ENCODE assay signal across 8 cellular contexts in the genomic region with DNA sequence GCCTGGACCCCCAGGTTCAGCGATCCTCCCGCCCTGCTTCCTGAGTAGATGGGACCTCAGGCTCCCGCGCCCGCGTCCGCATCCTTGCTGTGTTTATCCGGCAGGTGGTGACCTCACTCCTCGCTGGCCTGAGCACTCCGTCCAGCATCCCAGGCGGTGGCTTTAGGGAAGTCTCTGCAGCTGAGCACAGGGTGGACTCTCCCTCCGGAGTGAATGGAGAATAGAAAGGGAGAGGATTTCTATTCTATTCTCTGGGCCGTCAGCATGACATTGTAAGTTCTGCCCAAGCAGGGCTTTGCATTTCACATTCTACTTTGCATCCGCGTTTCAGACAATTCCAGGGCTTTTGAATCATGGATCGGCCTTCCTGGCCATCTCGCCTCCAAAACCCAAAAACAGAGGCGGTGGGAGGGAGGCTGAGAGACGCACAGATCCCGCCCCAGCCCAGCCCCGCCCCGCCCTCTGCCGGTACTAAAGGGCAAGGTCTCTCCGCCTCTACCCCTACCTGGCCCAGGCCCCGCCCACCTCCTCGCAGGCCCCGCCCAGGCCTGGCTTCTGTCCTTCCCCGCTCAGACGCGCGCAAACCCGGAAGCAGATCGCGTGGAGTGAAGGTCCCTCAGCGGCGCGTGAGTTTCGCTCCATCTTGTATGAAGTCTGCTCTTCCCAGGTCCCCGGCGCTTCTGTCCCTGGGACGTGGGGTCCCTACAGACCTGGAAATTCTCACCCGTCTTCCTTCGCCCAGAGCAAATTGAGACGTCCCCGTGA. TPM values are rescaled to one million over a fixed set of nuclear protein-coding genes. Genes with fewer than 3 reads are reported as not detected.
DNase-seq lines count a peak whose midpoint lies in the region; ATAC-seq and TF ChIP-seq lines count a peak whose summit lies in the region.

A gene (plus strand): TSS at position 572 of the 765 bp plus-strand sequence. CDS start 6,577 bp downstream, outside the sequence.

- H3K4me2 ChIP-seq in SU-DHL-6 (ENCODE audit: low read depth, low read length, poor library complexity, severe bottlenecking), result peak within 1 kb of the TSS; percentile 68

- H3K9ac ChIP-seq in SU-DHL-6 (ENCODE audit: low read length), result peak within 1 kb of the TSS; percentile 98

- ATAC-seq in heart right ventricle, result peak; percentile 98 to 100 (median 99)
- peak; percentile 100 for ATAC-seq in upper lobe of left lung (ENCODE audit: low FRiP score in 2 of 2)

- H2AFZ ChIP-seq in SU-DHL-6 (ENCODE audit: low read depth, low read length, severe bottlenecking), result peak within 1 kb of the TSS; percentile 95

- intact Hi-C loops in heart right ventricle (cut with DNase I), result loop anchor here in 2 of 10 donors (5.0 to 10.0 kb wide), 3 partner anchors 171 to 678 kb away; a partner anchor contains a TSS
- intact Hi-C loops in posterior vena cava (cut with DNase I), result loop anchor here in 1 of 2 donors (2.0 kb wide), 1 partner anchor 27 kb away; no protein-coding TSS in a partner anchor

- H3K27ac ChIP-seq in SU-DHL-6 (ENCODE audit: low read depth, low read length), result peak within 1 kb of the TSS; percentile 55
- peak within 1 kb of the TSS in 9 of 10 donors; percentile 11 to 78 (median 53) for H3K27ac ChIP-seq in heart right ventricle
- H3K27ac ChIP-seq in upper lobe of left lung, result peak within 1 kb of the TSS; percentile 45 to 75 (median 68)

- CTCF ChIA-PET in HEK293T (lab: Yijun Ruan, JAX), result no interaction called here

- peak in 2 of 4 donors; percentile 41 to 63 for TF ChIP-seq POLR2A in upper lobe of left lung (IDR thresholded peaks at IDR 0.05)

- TF ChIP-seq EP300 in upper lobe of left lung (IDR thresholded peaks at IDR 0.05), result no peak

- H3K4me1 ChIP-seq in heart right ventricle (peaks cover 0 to 14% (median 6%) of the 10 kb centered on the region in 9 donors), upper lobe of left lung (peaks cover 0 to 14% (median 5%) of the 10 kb centered on the region in 4 donors)

- no peaks in the 10 kb centered on the region for H4K20me1 ChIP-seq in SU-DHL-6 (ENCODE audit: low read depth, low read length)

- DNase-seq in GM04504 (ENCODE audit: low read depth) (peak; percentile 36), HEK293T (ENCODE audit: extremely low spot score) (peak; percentile 52), NCI-H1092 (lab: John Stamatoyannopoulos, UW) (peak; percentile 59), heart right ventricle (peak; percentile 81 to 91), posterior vena cava (ENCODE audit: low spot score) (peak; percentile 96), upper lobe of left lung (peak; percentile 93 to 100)
- peak; percentile 97 for DNase-seq in activated naive CD8-positive, alpha-beta T cell treated with anti-CD3 and anti-CD28 coated beads, Interleukin-2, amount 50 U/mL, for 16 hours (ENCODE audit: low read depth, low spot score)

- H3K4me3 ChIP-seq in SU-DHL-6 (ENCODE audit: insufficient read depth, low read length, poor library complexity, severe bottlenecking) (peak within 1 kb of the TSS; percentile 91), heart right ventricle (peak within 1 kb of the TSS; percentile 49 to 92 (median 72)), upper lobe of left lung (peak within 1 kb of the TSS; percentile 54 to 81 (median 66))

- H3K9me3 ChIP-seq in SU-DHL-6 (ENCODE audit: insufficient read depth, low read length) (no peaks in the 10 kb centered on the region), heart right ventricle (peaks cover 0 to 7% (median 0%) of the 10 kb centered on the region in 11 donors), upper lobe of left lung (peaks cover 0 to 5% (median 0%) of the 10 kb centered on the region in 4 donors)

- no peaks in the 10 kb centered on the region for H3F3A ChIP-seq in SU-DHL-6 (ENCODE audit: insufficient read depth)

- H3K27me3 ChIP-seq in SU-DHL-6 (ENCODE audit: low read length), result no peaks in the 10 kb centered on the region
- no peaks in the 10 kb centered on the region for H3K27me3 ChIP-seq in heart right ventricle
- no peaks in the 10 kb centered on the region for H3K27me3 ChIP-seq in upper lobe of left lung

- POLR2A ChIA-PET in HEK293T (lab: Yijun Ruan, JAX), result no interaction called here

- 0 to 1% methylated on average over 45 of the region's 45 CpGs for WGBS in heart right ventricle, 2 donors
- WGBS in upper lobe of left lung, 2 donors, result 1 to 5% methylated on average over 21 to 41 of the region's 45 CpGs

- no peaks in the 10 kb centered on the region for H3K9me2 ChIP-seq in SU-DHL-6 (replicated peaks; ENCODE audit: insufficient read depth, low read length)

- peaks cover 43% of the 10 kb centered on the region for H3K79me2 ChIP-seq in SU-DHL-6 (ENCODE audit: insufficient read depth, low read length)

- TF ChIP-seq CTCF in SU-DHL-6 (IDR thresholded peaks at IDR 0.05; ENCODE audit: insufficient read depth, low read length, poor library complexity, severe bottlenecking) (no peak), heart right ventricle (IDR thresholded peaks at IDR 0.05) (peak in 7 of 9 donors; percentile 7 to 38 (median 27)), upper lobe of left lung (IDR thresholded peaks at IDR 0.05) (peak in 4 of 6 experiments; percentile 17 to 40 (median 24))

- H3K36me3 ChIP-seq in SU-DHL-6 (ENCODE audit: low read length) (no peaks in the 10 kb centered on the region), heart right ventricle (no peaks in the 10 kb centered on the region), upper lobe of left lung (no peaks in the 10 kb centered on the region)

TF ChIP-seq in HEK293T, 16 proteins besides CTCF, POLR2A, EP300 and RAD21:
- TF ChIP-seq L3MBTL2 (conservative IDR thresholded peaks at IDR 0.05) (peak; percentile 19; the same call in 1 of the 2 replicates), CTBP1 (IDR thresholded peaks at IDR 0.05; ENCODE audit: borderline replicate concordance) (no peak), LEF1 (IDR thresholded peaks at IDR 0.05; ENCODE audit: borderline replicate concordance) (no peak)

RNA-seq across cellular contexts. Expression of the gene that starts here (rescaled TPM):
- total RNA-seq in heart right ventricle, result 1 to 10 TPM; 2.1 to 4.8 (median 3.7) TPM
- 1 to 10 TPM; 2.1 to 3.3 TPM for polyA plus RNA-seq in heart right ventricle
- 10 to 100 TPM; 10.7 to 13.5 TPM for total RNA-seq in posterior vena cava
- total RNA-seq in upper lobe of left lung, result 10 to 100 TPM in 3 of 6 donors, 1 to 10 TPM in 3; 2.4 to 15.7 (median 9.9) TPM

Comparison
In these comparisons a context has a peak if more than half of its experiments do, and no peak if none do; other contexts are left out.
1. Peak in every context shown above with its lines: DNase-seq, ATAC-seq, H3K4me3 ChIP-seq and H3K27ac ChIP-seq.
2. DNase-seq: peak in every context shown above with its lines; median percentile 97 in activated naive CD8-positive, alpha-beta T cell treated with anti-CD3 and anti-CD28 coated beads, Interleukin-2, amount 50 U/mL, for 16 hours; 96 in upper lobe of left lung; 96 in posterior vena cava; 86 in heart right ventricle; 59 in NCI-H1092; 52 in HEK293T; 36 in GM04504.